9 cellular contexts compared by ENCODE assay signal in the genomic region with DNA sequence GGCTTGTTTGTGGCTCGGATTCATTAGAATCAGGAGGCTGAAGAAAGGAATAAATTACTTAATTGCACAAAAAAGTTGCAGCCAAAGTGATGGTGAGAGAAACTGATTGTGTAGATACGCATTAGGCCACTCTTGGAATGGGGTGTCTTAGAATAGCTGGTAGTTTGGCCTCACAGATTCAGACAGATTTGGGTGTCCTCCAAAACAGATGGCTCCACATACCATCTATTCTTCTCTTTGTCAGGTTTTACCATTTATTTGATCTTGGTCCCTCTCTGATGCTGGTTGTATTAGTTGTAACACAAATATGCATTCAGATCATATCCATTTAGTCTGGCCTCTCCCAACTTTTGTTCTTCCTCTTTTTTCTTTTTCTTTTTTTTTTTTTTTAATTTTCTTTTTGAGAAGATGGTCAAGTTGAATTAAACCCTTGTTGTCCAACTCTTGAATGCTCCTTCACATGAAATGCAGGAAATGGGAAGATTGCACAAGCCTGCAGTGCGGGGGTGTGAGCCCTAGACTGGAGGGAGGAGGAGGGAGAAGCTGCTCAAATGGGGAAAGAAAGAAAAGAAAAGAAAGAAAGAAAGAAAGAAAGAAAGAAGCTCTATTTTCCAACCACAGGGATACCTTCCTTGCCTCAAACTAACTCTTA.
DNase-seq lines count a peak whose midpoint lies in the region; ATAC-seq and TF ChIP-seq lines count a peak whose summit lies in the region.
"Had no signal": no experiment of that assay in that cellular context is flagged by ENCODE, and none has a peak within 500 bp of the region (broad histone marks: within the 10 kb centered on the region; RNA-seq: fewer than 3 reads in every experiment).

No MANE protein-coding gene starts in this region.

- H2AFZ ChIP-seq in osteoblast (ENCODE audit: low read length) = peak overlapping the region; percentile 4

- CTCF ChIA-PET in Calu3 (lab: Charles Lee) = interaction anchor here (1.2 kb wide), 1 partner anchor 34 kb away, joined by 9 read pairs; no protein-coding TSS in a partner anchor

- no peak for TF ChIP-seq CTCF in Calu3 (IDR thresholded peaks at IDR 0.05; ENCODE audit: unreplicated experiment)
- no peak for TF ChIP-seq CTCF in epithelial cell of proximal tubule (conservative IDR thresholded peaks at IDR 0.05; ENCODE audit: low read depth, low read length)
- no peak for TF ChIP-seq CTCF in osteoblast (IDR thresholded peaks at IDR 0.05; ENCODE audit: extremely low read depth, low read depth, low read length)
- TF ChIP-seq CTCF in GM13976 (IDR thresholded peaks at IDR 0.05; ENCODE audit: borderline replicate concordance, control extremely low read depth, extremely low read depth, insufficient read depth, missing control alignments) = no peak

- H3K4me2 ChIP-seq in osteoblast (ENCODE audit: insufficient read depth, low read length) = peak overlapping the region; percentile 54

- no peak for ATAC-seq in HG02884 (IDR thresholded peaks at IDR 0.05; ENCODE audit: unreplicated experiment)

- H3K4me1 ChIP-seq in osteoblast (ENCODE audit: insufficient read depth, low read length) = peaks cover 15% of the 10 kb centered on the region

- H3K4me3 Mint-ChIP-seq in Calu3 (ENCODE audit: low read depth, unreplicated experiment) = peak overlapping the region; percentile 32

- peak overlapping the region; percentile 35 for H3K27ac ChIP-seq in osteoblast (ENCODE audit: low read depth, low read length)

- DNase-seq in Calu3 (peak; percentile 57), NOMO-1 (lab: John Stamatoyannopoulos, UW; ENCODE audit: unreplicated experiment in 2 of 2) (peak; percentile 51 to 52), epithelial cell of proximal tubule (ENCODE audit: low read depth) (peak; percentile 43), osteoblast (ENCODE audit: insufficient read length, low spot score, missing footprints) (no peak), NCI-H1092 treated with DMSO at 0.1 percent for 48 hours (lab: John Stamatoyannopoulos, UW) (no peak), GM13976 (ENCODE audit: low spot score) (no peak), amygdala (lab: John Stamatoyannopoulos, UW) (no peak)
- DNase-seq: cortex of kidney had no signal

- H3K27me3 ChIP-seq in osteoblast (ENCODE audit: insufficient read depth, low read length) = no peaks in the 10 kb centered on the region

- no TSS peak for BruUV-seq in Calu3 (replicated peaks; lab: Mats Ljungman, UMichigan)

- H3K4me1 Mint-ChIP-seq in Calu3 (ENCODE audit: low read depth, unreplicated experiment) = peaks cover 21% of the 10 kb centered on the region

- H3K36me3 ChIP-seq in osteoblast (ENCODE audit: insufficient read depth, low read length) = no peaks in the 10 kb centered on the region

- no peaks in the 10 kb centered on the region for H3K9me3 ChIP-seq in osteoblast (ENCODE audit: low read depth, low read length)

- H3K4me3 ChIP-seq in epithelial cell of proximal tubule (ENCODE audit: low read depth, low read length) (no peak overlapping the region), osteoblast (ENCODE audit: insufficient read depth, low read length) (peak overlapping the region; percentile 7)

- no peaks in the 10 kb centered on the region for H3K27me3 Mint-ChIP-seq in Calu3 (ENCODE audit: unreplicated experiment)

- H3K27ac Mint-ChIP-seq in Calu3 (ENCODE audit: unreplicated experiment) = peak overlapping the region; percentile 79

- H3K36me3 Mint-ChIP-seq in Calu3 (ENCODE audit: insufficient read depth, unreplicated experiment) = peaks cover 8% of the 10 kb centered on the region

- H4K20me1 ChIP-seq in osteoblast (ENCODE audit: insufficient read depth, low read length) = no peaks in the 10 kb centered on the region

- in situ Hi-C loops in GM13976 (cut with MboI; ENCODE audit: low sequenced_read_pairs, unreplicated experiment) = no loop called here

- intact Hi-C loops in Calu3 (cut with micrococcal nuclease; ENCODE audit: unreplicated experiment) = no loop called here

- no peaks in the 10 kb centered on the region for H3K79me2 ChIP-seq in osteoblast (ENCODE audit: insufficient read depth, low read length)

- H3K9me3 Mint-ChIP-seq in Calu3 (ENCODE audit: low read depth, unreplicated experiment) = no peaks in the 10 kb centered on the region

Comparison
In these comparisons a context has a peak if more than half of its experiments do, and no peak if none do; other contexts are left out.
1. DNase-seq: peak in Calu3 (single experiment), NOMO-1 (2 of 2) and epithelial cell of proximal tubule (single experiment); none in osteoblast (single experiment), NCI-H1092 treated with DMSO at 0.1 percent for 48 hours (single experiment), GM13976 (single experiment) and amygdala (0 of 56).